21 cellular contexts compared by ENCODE assay signal in the genomic region with DNA sequence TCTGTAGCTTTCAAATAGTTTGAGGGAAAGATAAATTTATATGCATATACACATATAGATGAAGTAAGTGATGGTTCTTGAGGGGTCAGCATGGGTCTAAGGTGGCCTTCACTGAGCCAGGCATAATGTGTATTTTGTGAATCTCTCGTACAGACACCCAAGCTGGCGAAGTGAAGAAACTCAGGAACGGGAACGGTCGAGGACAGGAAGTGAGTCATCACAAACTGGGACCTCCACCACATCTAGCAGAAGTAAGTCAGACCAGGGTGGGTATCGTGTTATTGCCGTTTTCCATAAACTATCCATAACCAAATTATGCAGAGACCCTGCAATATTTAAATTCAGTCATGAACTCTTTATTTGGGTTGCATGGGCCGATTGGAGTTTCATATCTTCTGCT. TPM values are rescaled to one million over a fixed set of nuclear protein-coding genes. Genes with fewer than 3 reads are reported as not detected.
A peak's percentile ranks its signal among the peaks of the same experiment; 100 is the strongest.
DNase-seq lines count a peak whose midpoint lies in the region; ATAC-seq and TF ChIP-seq lines count a peak whose summit lies in the region.
"Had no signal": no experiment of that assay in that cellular context is flagged by ENCODE, and none has a peak within 500 bp of the region (broad histone marks: within the 10 kb centered on the region; RNA-seq: fewer than 3 reads in every experiment).

No MANE protein-coding gene starts in this region.

- H2AFZ ChIP-seq in mesenchymal stem cell (ENCODE audit: low read depth, low read length) = no peak overlapping the region

- no peak overlapping the region for H3K4me3 Mint-ChIP-seq in CD8-positive, alpha-beta T cell
- H3K4me3 Mint-ChIP-seq: activated B cell treated with CpG ODN at 0.5 μM for 24 hours; activated naive CD4-positive, alpha-beta T cell treated with anti-CD3 and anti-CD28 coated beads, Interleukin-2, amount 10 ng/mL, durations not matched to agents 7 days and 5 days; stimulated activated naive B cell treated with anti-CD40 and anti-IgM and Interleukin-4, amounts not matched to agents 10 μg/mL and 1 μg/mL and 100 μg/mL, for 72 hours; T-helper 2 cell treated with Interferon-gamma antibody and Interleukin-4, amounts not matched to agents 5 μg/mL and 100 μg/mL, for 36 hours had no signal

- H3K36me3 Mint-ChIP-seq in CD8-positive, alpha-beta T cell = peaks cover 80% of the 10 kb centered on the region

- POLR2A ChIA-PET in A673 (lab: Charles Lee; ENCODE audit: low non-redundant PET) = no interaction called here
- POLR2A ChIA-PET in CD8-positive, alpha-beta T cell (lab: Charles Lee) = no interaction called here

- H3K27ac ChIP-seq in A673 (ENCODE audit: low read depth, low read length, poor library complexity, severe bottlenecking) = peak overlapping the region; percentile 17
- no peak overlapping the region for H3K27ac ChIP-seq in CD8-positive, alpha-beta T cell (ENCODE audit: low read depth, low read length)
- H3K27ac ChIP-seq in angular gyrus (ENCODE audit: low read depth, low read length) = peak overlapping the region; percentile 48
- no peak overlapping the region for H3K27ac ChIP-seq in mesenchymal stem cell (ENCODE audit: low read length, poor library complexity, severe bottlenecking)
- H3K27ac ChIP-seq: colonic mucosa, pancreas, transverse colon had no signal

- no peak for TF ChIP-seq CTCF in A673 (conservative IDR thresholded peaks at IDR 0.05; ENCODE audit: low read depth, low read length)
- no peak for TF ChIP-seq CTCF in CD8-positive, alpha-beta T cell (IDR thresholded peaks at IDR 0.05)

- no peak overlapping the region for H3K14ac ChIP-seq in mesenchymal stem cell (ENCODE audit: low read length in 2 of 2)

- no peak overlapping the region for H2BK12ac ChIP-seq in mesenchymal stem cell (ENCODE audit: low read length in 2 of 2)

- H3K9ac ChIP-seq in mesenchymal stem cell (ENCODE audit: low read length) = no peak overlapping the region

- CTCF ChIA-PET in A673 (lab: Charles Lee) = interaction anchor here (0.6 kb wide), 1 partner anchor 8 kb away, joined by 4 read pairs; no protein-coding TSS in a partner anchor
- CTCF ChIA-PET in CD8-positive, alpha-beta T cell (lab: Charles Lee) = interaction anchor here (1.3 kb wide), 1 partner anchor 9 kb away, joined by 3 read pairs; no protein-coding TSS in a partner anchor

- H3K27me3 ChIP-seq in A673 (replicated peaks; ENCODE audit: insufficient read depth, low read depth, low read length, poor library complexity) = no peaks in the 10 kb centered on the region
- no peaks in the 10 kb centered on the region for H3K27me3 ChIP-seq in CD8-positive, alpha-beta T cell (ENCODE audit: insufficient read depth, low read length)
- H3K27me3 ChIP-seq in mesenchymal stem cell (ENCODE audit: control insufficient read depth in 1 of 2, insufficient read depth in 1 of 2, low read length in 2 of 2) = no peaks in the 10 kb centered on the region
- H3K27me3 ChIP-seq: BE2C, colonic mucosa, pancreas, transverse colon had no signal

- WGBS in mesenchymal stem cell = 40% methylated on average over 7 of the region's 8 CpGs

- H3K4me2 ChIP-seq in mesenchymal stem cell (ENCODE audit: low read length, poor library complexity, severe bottlenecking) = no peak overlapping the region

- no TSS peak for BruUV-seq in A673 (replicated peaks; lab: Mats Ljungman, UMichigan)

- ATAC-seq in CD8-positive, alpha-beta T cell = no peak
- ATAC-seq in GM18520 (IDR thresholded peaks at IDR 0.05; ENCODE audit: unreplicated experiment) = no peak
- no peak for ATAC-seq in GM18867 (IDR thresholded peaks at IDR 0.05; ENCODE audit: unreplicated experiment)
- ATAC-seq: pancreas; sciatic nerve; stimulated activated naive B cell treated with anti-CD40 and anti-IgM and Interleukin-4, amounts not matched to agents 10 μg/mL and 1 μg/mL and 100 μg/mL, for 72 hours had no signal

- H3K23ac ChIP-seq in mesenchymal stem cell (ENCODE audit: low read length in 2 of 2) = no peak overlapping the region

- H3K27ac Mint-ChIP-seq in CD8-positive, alpha-beta T cell = peak overlapping the region; percentile 49
- H3K27ac Mint-ChIP-seq: activated B cell treated with CpG ODN at 0.5 μM for 24 hours; T-helper 2 cell treated with Interferon-gamma antibody and Interleukin-4, amounts not matched to agents 5 μg/mL and 100 μg/mL, for 36 hours had no signal

- H2AK5ac ChIP-seq in mesenchymal stem cell (ENCODE audit: low read length, severe bottlenecking) = no peak overlapping the region

- no peak overlapping the region for H2BK5ac ChIP-seq in mesenchymal stem cell (ENCODE audit: low read depth, low read length, poor library complexity, severe bottlenecking)

- no peaks in the 10 kb centered on the region for H3K9me3 Mint-ChIP-seq in CD8-positive, alpha-beta T cell
- H3K9me3 Mint-ChIP-seq: activated B cell treated with CpG ODN at 0.5 μM for 24 hours; activated naive CD4-positive, alpha-beta T cell treated with anti-CD3 and anti-CD28 coated beads, Interleukin-2, amount 10 ng/mL, durations not matched to agents 7 days and 5 days; stimulated activated naive B cell treated with anti-CD40 and anti-IgM and Interleukin-4, amounts not matched to agents 10 μg/mL and 1 μg/mL and 100 μg/mL, for 72 hours; T-helper 2 cell treated with Interferon-gamma antibody and Interleukin-4, amounts not matched to agents 5 μg/mL and 100 μg/mL, for 36 hours had no signal

- peaks cover 14% of the 10 kb centered on the region for H3K4me1 Mint-ChIP-seq in CD8-positive, alpha-beta T cell (ENCODE audit: low read depth)

- H3K18ac ChIP-seq in mesenchymal stem cell (ENCODE audit: low read depth in 1 of 2, low read length in 2 of 2) = no peak overlapping the region

- no peak overlapping the region for H2BK120ac ChIP-seq in mesenchymal stem cell (ENCODE audit: low read depth, low read length)

- H3K4me1 ChIP-seq in A673 (ENCODE audit: insufficient read depth, low read length, poor library complexity, severe bottlenecking) (no peaks in the 10 kb centered on the region), mesenchymal stem cell (ENCODE audit: control insufficient read depth, insufficient read depth, low read depth, low read length) (peaks cover 2% of the 10 kb centered on the region)
- H3K4me1 ChIP-seq in CD8-positive, alpha-beta T cell (ENCODE audit: insufficient read depth, low read length) = peaks cover 13% of the 10 kb centered on the region
- H3K4me1 ChIP-seq: BE2C, colonic mucosa, pancreas had no signal

- intact Hi-C loops in A673 (cut with micrococcal nuclease; ENCODE audit: unreplicated experiment) = no loop called here
- intact Hi-C loops in CD8-positive, alpha-beta T cell (cut with DNase I, micrococcal nuclease) = no loop called here

- H3K9me3 ChIP-seq in A673 (ENCODE audit: low read depth, low read length, poor library complexity, severe bottlenecking) (no peaks in the 10 kb centered on the region), mesenchymal stem cell (ENCODE audit: control insufficient read depth, low read length) (no peaks in the 10 kb centered on the region)
- H3K9me3 ChIP-seq in CD8-positive, alpha-beta T cell (ENCODE audit: low read length) = no peaks in the 10 kb centered on the region
- H3K9me3 ChIP-seq: BE2C, colonic mucosa, pancreas, transverse colon had no signal

- H3K36me3 ChIP-seq in A673 (ENCODE audit: insufficient read depth, low read length, poor library complexity, severe bottlenecking) (peaks cover 87% of the 10 kb centered on the region), mesenchymal stem cell (ENCODE audit: control insufficient read depth in 1 of 2, insufficient read depth in 2 of 2, low read depth in 1 of 2, low read length in 2 of 2) (peaks cover 61 to 82% of the 10 kb centered on the region in 2 experiments)
- peaks cover 65% of the 10 kb centered on the region for H3K36me3 ChIP-seq in CD8-positive, alpha-beta T cell (ENCODE audit: insufficient read depth, low read length)

- H3K79me1 ChIP-seq in mesenchymal stem cell (replicated peaks; ENCODE audit: low read length, poor library complexity, severe bottlenecking) = peaks cover 13% of the 10 kb centered on the region

- no peak for DNase-seq in A673 (ENCODE audit: low spot score)
- no peak for DNase-seq in CD8-positive, alpha-beta T cell
- DNase-seq in mesenchymal stem cell = peak; percentile 33
- DNase-seq in NCI-H748 (lab: John Stamatoyannopoulos, UW; ENCODE audit: unreplicated experiment) = no peak
- DNase-seq: activated B cell treated with CpG ODN at 0.5 μM for 24 hours; activated naive CD4-positive, alpha-beta T cell treated with anti-CD3 and anti-CD28 coated beads, Interleukin-2, amount 10 ng/mL, durations not matched to agents 7 days and 5 days; BE2C; colonic mucosa; H7; IMR-90; NCI-H1694; NCI-H774; pancreas; stimulated activated naive B cell treated with anti-CD40 and anti-IgM and Interleukin-4, amounts not matched to agents 10 μg/mL and 1 μg/mL and 100 μg/mL, for 72 hours; transverse colon had no signal

- no peaks in the 10 kb centered on the region for H3K27me3 Mint-ChIP-seq in CD8-positive, alpha-beta T cell (ENCODE audit: low read depth)
- H3K27me3 Mint-ChIP-seq: activated B cell treated with CpG ODN at 0.5 μM for 24 hours; activated naive CD4-positive, alpha-beta T cell treated with anti-CD3 and anti-CD28 coated beads, Interleukin-2, amount 10 ng/mL, durations not matched to agents 7 days and 5 days; stimulated activated naive B cell treated with anti-CD40 and anti-IgM and Interleukin-4, amounts not matched to agents 10 μg/mL and 1 μg/mL and 100 μg/mL, for 72 hours had no signal

- no peak overlapping the region for H3K4me3 ChIP-seq in A673 (ENCODE audit: low read depth, low read length, poor library complexity, severe bottlenecking)
- H3K4me3 ChIP-seq in CD8-positive, alpha-beta T cell (ENCODE audit: low read depth, low read length) = no peak overlapping the region
- H3K4me3 ChIP-seq in mesenchymal stem cell (ENCODE audit: insufficient read depth in 1 of 2, low read depth in 1 of 2, low read length in 2 of 2) = no peak overlapping the region
- H3K4me3 ChIP-seq: colonic mucosa, lung, pancreas, transverse colon had no signal

- no peak overlapping the region for H4K91ac ChIP-seq in mesenchymal stem cell (ENCODE audit: low read length)

- no peak overlapping the region for H4K8ac ChIP-seq in mesenchymal stem cell (ENCODE audit: low read length)

- no peak overlapping the region for H3K4ac ChIP-seq in mesenchymal stem cell (ENCODE audit: low read depth in 1 of 2, low read length in 2 of 2)

- no peak overlapping the region for H2BK15ac ChIP-seq in mesenchymal stem cell (ENCODE audit: low read depth, poor library complexity, severe bottlenecking)

RNA-seq across cellular contexts. Expression of gene TNS2, which starts 15.4 kb away (rescaled TPM):
- 3.4 and 6.1 TPM in 2 replicates for total RNA-seq in A673 (2021)
- 1 to 10 TPM; 2.5 to 3.2 TPM for total RNA-seq in CD8-positive, alpha-beta T cell
- 95.2 TPM for polyA plus RNA-seq in mesenchymal stem cell (2013, experiment 1 of 2)
- polyA plus RNA-seq in mesenchymal stem cell (2013, experiment 2 of 2) = 91.2 TPM

RNA-seq across cellular contexts. Expression of gene EIF4B, which starts 28.2 kb away (rescaled TPM):
- 393 and 400 TPM in 2 replicates for total RNA-seq in A673 (2021)
- total RNA-seq in CD8-positive, alpha-beta T cell = 100 to 1,000 TPM; 709 to 741 TPM
- 387 TPM for polyA plus RNA-seq in mesenchymal stem cell (2013, experiment 1 of 2)
- 364 TPM for polyA plus RNA-seq in mesenchymal stem cell (2013, experiment 2 of 2)

RNA-seq across cellular contexts. Expression of gene SPRYD3, which starts 44.7 kb away (rescaled TPM):
- total RNA-seq in A673 (2021) = 17.0 and 19.3 TPM in 2 replicates
- 10 to 100 TPM; 25.1 to 25.6 TPM for total RNA-seq in CD8-positive, alpha-beta T cell
- polyA plus RNA-seq in mesenchymal stem cell (2013, experiment 1 of 2) = 15.3 TPM
- 14.7 TPM for polyA plus RNA-seq in mesenchymal stem cell (2013, experiment 2 of 2)

Comparison
In these comparisons a context has a peak if more than half of its experiments do, and no peak if none do; other contexts are left out.
1. H3K27ac ChIP-seq: peak in A673 (single experiment) and angular gyrus (single experiment); none in CD8-positive, alpha-beta T cell (single experiment) and mesenchymal stem cell (single experiment).